In the genomic region with DNA sequence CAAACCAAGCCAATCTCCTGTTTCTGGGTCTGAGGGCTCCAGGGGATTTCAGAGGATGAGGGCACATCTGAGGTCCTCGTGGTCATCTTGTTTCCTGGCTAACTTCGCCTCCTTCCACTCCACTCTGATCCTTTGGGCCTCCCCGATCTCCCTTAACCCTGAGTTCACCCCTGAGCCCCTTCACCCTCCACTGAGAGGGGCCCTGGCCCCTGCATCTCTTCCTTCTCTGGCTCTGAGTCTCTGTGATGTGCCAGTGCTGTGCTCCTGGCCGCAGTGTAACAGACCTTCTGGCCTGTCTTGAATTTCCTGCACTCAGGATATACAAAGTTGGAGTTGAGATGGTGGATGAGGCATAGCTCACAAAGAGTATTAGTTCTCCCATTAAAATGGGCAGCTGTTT, we compare ENCODE assay signal across 32 cellular contexts.
"Had no signal": no experiment of that assay in that cellular context is flagged by ENCODE, and none has a peak within 500 bp of the region (broad histone marks: within the 10 kb centered on the region; RNA-seq: fewer than 3 reads in every experiment).

No MANE protein-coding gene starts in this region.

- H3K9me3 ChIP-seq: adrenal gland, MG63 had no signal

- H3K27me3 ChIP-seq: adrenal gland, brain microvascular endothelial cell, MG63 had no signal

- H3K27ac Mint-ChIP-seq: activated CD8-positive, alpha-beta T cell treated with anti-CD3 and anti-CD28 coated beads for 36 hours; activated T-cell treated with anti-CD3 and anti-CD28 coated beads, Interleukin-2, amount 50 U/mL, for 72 hours; activated T-helper 17 cell treated with anti-CD3 and anti-CD28 coated beads, Interleukin-2, amount 50 U/mL, for 72 hours had no signal

- H3K4me3 ChIP-seq: adrenal gland, MG63, PC-9 had no signal

- H3K4me1 Mint-ChIP-seq: activated T-helper 17 cell treated with anti-CD3 and anti-CD28 coated beads, Interleukin-2, amount 50 U/mL, for 72 hours; central memory CD8-positive, alpha-beta T cell had no signal

- H3K4me3 Mint-ChIP-seq: activated CD8-positive, alpha-beta T cell treated with anti-CD3 and anti-CD28 coated beads for 36 hours; activated T-cell treated with anti-CD3 and anti-CD28 coated beads, Interleukin-2, amount 50 U/mL, for 72 hours; activated T-helper 17 cell treated with anti-CD3 and anti-CD28 coated beads, Interleukin-2, amount 50 U/mL, for 72 hours; central memory CD8-positive, alpha-beta T cell had no signal

- H3K9me3 Mint-ChIP-seq: activated CD8-positive, alpha-beta T cell treated with anti-CD3 and anti-CD28 coated beads for 36 hours; activated T-cell treated with anti-CD3 and anti-CD28 coated beads, Interleukin-2, amount 50 U/mL, for 72 hours; activated T-helper 17 cell treated with anti-CD3 and anti-CD28 coated beads, Interleukin-2, amount 50 U/mL, for 72 hours; central memory CD8-positive, alpha-beta T cell had no signal

- FAIRE-seq: RCC 7860 had no signal

- H3K4me2 ChIP-seq: PC-9 had no signal

- H3K4me1 ChIP-seq: adrenal gland had no signal

- H3K27ac ChIP-seq: adrenal gland, brain microvascular endothelial cell, PC-9, RWPE1, VCaP had no signal

- H2AFZ ChIP-seq: PC-9 had no signal

- DNase-seq: activated CD4-positive, alpha-beta T cell treated with anti-CD3 and anti-CD28 coated beads for 1 hour; activated CD4-positive, alpha-beta T cell treated with anti-CD3 and anti-CD28 coated beads for 48 hours; activated CD4-positive, alpha-beta T cell treated with anti-CD3 and anti-CD28 coated beads, Interleukin-2, amount 50 U/mL, for 4 hours; activated CD4-positive, CD25-positive, alpha-beta regulatory T cell; activated CD8-positive, alpha-beta T cell treated with anti-CD3 and anti-CD28 coated beads for 36 hours; activated effector memory CD4-positive, alpha-beta T cell treated with anti-CD3 and anti-CD28 coated beads, Interleukin-2, amount 50 U/mL, for 16 hours; activated naive CD4-positive, alpha-beta T cell; activated naive CD4-positive, alpha-beta T cell treated with anti-CD3 and anti-CD28 coated beads, Interleukin-2, amount 50 U/mL, for 16 hours; activated T-cell treated with anti-CD3 and anti-CD28 coated beads, Interleukin-2, amount 50 U/mL, for 1 hour; activated T-cell treated with anti-CD3 and anti-CD28 coated beads, Interleukin-2, amount 50 U/mL, for 72 hours; adrenal gland; brain microvascular endothelial cell; Kasumi-1; MG63; NCI-H1048; NCI-H1436 treated with DMSO at 0.1 percent for 48 hours; NCI-H2029; NCI-H526; NCI-H748 treated with DMSO at 0.1 percent for 48 hours; PC-9; SIG-M5; SW 1271; T-helper 1 cell; T-helper 2 cell; T-helper 9 cell had no signal

- H3K36me3 ChIP-seq: adrenal gland, brain microvascular endothelial cell, MG63 had no signal

- ATAC-seq: activated CD8-positive, alpha-beta T cell treated with anti-CD3 and anti-CD28 coated beads for 36 hours; activated T-cell treated with anti-CD3 and anti-CD28 coated beads, Interleukin-2, amount 50 U/mL, for 72 hours; activated T-helper 17 cell treated with anti-CD3 and anti-CD28 coated beads, Interleukin-2, amount 50 U/mL, for 72 hours; Right ventricle myocardium inferior; SK-N-SH treated with all-trans-retinoic acid at 6 μM for 48 hours had no signal
